In the genomic region with DNA sequence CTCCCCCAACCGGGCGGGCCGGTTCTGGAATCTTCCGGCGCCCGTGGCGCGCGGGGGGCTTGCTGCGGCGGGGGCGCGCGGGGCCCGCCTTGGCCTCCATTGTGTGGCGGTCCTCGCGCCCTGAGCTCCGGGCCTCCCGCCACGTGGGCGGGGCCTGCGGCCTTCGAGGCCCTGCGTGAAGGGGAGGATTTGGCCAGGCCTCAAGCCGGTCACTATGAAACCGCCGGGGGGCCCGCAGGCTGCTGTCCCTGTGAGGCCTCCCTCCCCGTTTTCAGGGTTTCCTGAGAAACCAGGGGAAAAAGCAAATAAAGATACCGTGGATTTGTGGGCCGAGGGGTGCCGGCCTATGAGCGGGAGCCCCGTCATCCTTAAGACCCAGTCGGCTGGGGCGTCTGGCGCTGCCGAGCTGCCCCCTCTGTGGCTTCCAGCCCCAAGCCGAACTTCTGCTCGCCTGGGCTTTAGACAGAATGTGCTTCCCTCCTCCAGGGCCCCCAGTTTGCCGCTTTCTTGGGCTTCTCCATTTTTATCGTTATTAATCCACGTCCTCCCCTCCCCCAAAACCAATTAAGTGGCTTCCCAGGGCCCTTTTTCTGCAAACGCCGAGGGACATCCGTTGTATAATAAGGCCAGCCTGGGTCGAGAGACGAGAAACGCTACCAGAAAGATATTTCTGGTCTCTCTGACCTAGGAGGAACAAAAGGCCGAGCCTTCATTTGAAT, we compare ENCODE assay signal across 8 cellular contexts. TPM values are rescaled to one million over a fixed set of nuclear protein-coding genes. Genes with fewer than 3 reads are reported as not detected.
DNase-seq lines count a peak whose midpoint lies in the region; ATAC-seq and TF ChIP-seq lines count a peak whose summit lies in the region.

No MANE protein-coding gene starts in this region.

- ATAC-seq in GM21447 (IDR thresholded peaks at IDR 0.05; ENCODE audit: unreplicated experiment): peak; percentile 13

- TF ChIP-seq CTCF in WERI-Rb-1 (IDR thresholded peaks at IDR 0.05; ENCODE audit: low read depth, low read length) (no peak), liver (IDR thresholded peaks at IDR 0.05; ENCODE audit: low read depth, low read length, missing input control) (no peak)

- no peak for TF ChIP-seq RAD21 in liver (IDR thresholded peaks at IDR 0.05)

- H3K36me3 ChIP-seq in WERI-Rb-1: peaks cover 87% of the 10 kb centered on the region
- peaks cover 3 to 22% (median 15%) of the 10 kb centered on the region in 4 donors for H3K36me3 ChIP-seq in liver (ENCODE audit: control insufficient read depth in 4 of 4, insufficient read depth in 3 of 4, low read depth in 1 of 4, low read length in 3 of 4)

- H3K9me3 ChIP-seq in WERI-Rb-1 (ENCODE audit: severe bottlenecking): no peaks in the 10 kb centered on the region
- H3K9me3 ChIP-seq in liver (ENCODE audit: control insufficient read depth in 4 of 4, low read length in 3 of 4): no peaks in the 10 kb centered on the region

- H3K9ac ChIP-seq in liver (ENCODE audit: low read depth in 1 of 2, low read length in 2 of 2): peak overlapping the region; percentile 91 to 93

- no peaks in the 10 kb centered on the region for H3K27me3 ChIP-seq in WERI-Rb-1 (ENCODE audit: insufficient read depth, low read depth, severe bottlenecking)
- H3K27me3 ChIP-seq in liver (ENCODE audit: control insufficient read depth in 4 of 4, insufficient read depth in 4 of 4, low read length in 3 of 4): no peaks in the 10 kb centered on the region

- H3K4me1 ChIP-seq in liver (ENCODE audit: control insufficient read depth in 4 of 4, insufficient read depth in 4 of 4, low read length in 3 of 4): peaks cover 4 to 60% (median 50%) of the 10 kb centered on the region in 4 donors

- under 1% methylated on average over 51 of the region's 51 CpGs for WGBS in liver

- H3K27ac ChIP-seq in WERI-Rb-1 (peak overlapping the region; percentile 100), liver (ENCODE audit: low read depth in 1 of 2, low read length in 2 of 2) (peak overlapping the region; percentile 97 to 99)

- DNase-seq in COLO668 (lab: John Stamatoyannopoulos, UW; ENCODE audit: unreplicated experiment) (peak; percentile 61), WERI-Rb-1 (peak; percentile 57), dermis blood vessel endothelial cell (peak; percentile 63), SW480 (ENCODE audit: low spot score) (no peak)
- no peak for DNase-seq in Jurkat, Clone E6-1 (ENCODE audit: low read depth, low spot score)
- DNase-seq in stimulated activated CD4-positive, alpha-beta T cell treated with anti-CD3 and anti-CD28 coated beads, Interleukin-4, amount 100 ng/mL, for 24 hours: peak; percentile 49

- H3K4me3 ChIP-seq in Jurkat, Clone E6-1 (ENCODE audit: low read length): peak overlapping the region; percentile 69
- H3K4me3 ChIP-seq in WERI-Rb-1 (ENCODE audit: low read depth, low read length): peak overlapping the region; percentile 96
- peak overlapping the region; percentile 77 to 83 (median 79) for H3K4me3 ChIP-seq in liver (ENCODE audit: low read depth in 1 of 3, low read length in 3 of 3)

TF ChIP-seq in liver, 16 proteins besides CTCF, POLR2A, EP300 and RAD21:
- no peak for TF ChIP-seq RXRA (IDR thresholded peaks at IDR 0.05)
- no peak for TF ChIP-seq ATF3 (IDR thresholded peaks at IDR 0.05)
- TF ChIP-seq, protein P1, sequence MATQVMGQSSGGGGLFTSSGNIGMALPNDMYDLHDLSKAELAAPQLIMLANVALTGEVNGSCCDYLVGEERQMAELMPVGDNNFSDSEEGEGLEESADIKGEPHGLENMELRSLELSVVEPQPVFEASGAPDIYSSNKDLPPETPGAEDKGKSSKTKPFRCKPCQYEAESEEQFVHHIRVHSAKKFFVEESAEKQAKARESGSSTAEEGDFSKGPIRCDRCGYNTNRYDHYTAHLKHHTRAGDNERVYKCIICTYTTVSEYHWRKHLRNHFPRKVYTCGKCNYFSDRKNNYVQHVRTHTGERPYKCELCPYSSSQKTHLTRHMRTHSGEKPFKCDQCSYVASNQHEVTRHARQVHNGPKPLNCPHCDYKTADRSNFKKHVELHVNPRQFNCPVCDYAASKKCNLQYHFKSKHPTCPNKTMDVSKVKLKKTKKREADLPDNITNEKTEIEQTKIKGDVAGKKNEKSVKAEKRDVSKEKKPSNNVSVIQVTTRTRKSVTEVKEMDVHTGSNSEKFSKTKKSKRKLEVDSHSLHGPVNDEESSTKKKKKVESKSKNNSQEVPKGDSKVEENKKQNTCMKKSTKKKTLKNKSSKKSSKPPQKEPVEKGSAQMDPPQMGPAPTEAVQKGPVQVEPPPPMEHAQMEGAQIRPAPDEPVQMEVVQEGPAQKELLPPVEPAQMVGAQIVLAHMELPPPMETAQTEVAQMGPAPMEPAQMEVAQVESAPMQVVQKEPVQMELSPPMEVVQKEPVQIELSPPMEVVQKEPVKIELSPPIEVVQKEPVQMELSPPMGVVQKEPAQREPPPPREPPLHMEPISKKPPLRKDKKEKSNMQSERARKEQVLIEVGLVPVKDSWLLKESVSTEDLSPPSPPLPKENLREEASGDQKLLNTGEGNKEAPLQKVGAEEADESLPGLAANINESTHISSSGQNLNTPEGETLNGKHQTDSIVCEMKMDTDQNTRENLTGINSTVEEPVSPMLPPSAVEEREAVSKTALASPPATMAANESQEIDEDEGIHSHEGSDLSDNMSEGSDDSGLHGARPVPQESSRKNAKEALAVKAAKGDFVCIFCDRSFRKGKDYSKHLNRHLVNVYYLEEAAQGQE (IDR thresholded peaks at IDR 0.05): no peak
- no peak for TF ChIP-seq FOXA1 (IDR thresholded peaks at IDR 0.05)
- TF ChIP-seq HNF4G (IDR thresholded peaks at IDR 0.05): no peak
TF ChIP-seq in liver: peak in this region for 0.

RNA-seq across cellular contexts. Expression of gene EWSR1, which starts 0.6 kb away (rescaled TPM):
- 477 TPM for polyA plus RNA-seq in Jurkat, Clone E6-1 (2012; ENCODE audit: insufficient read depth, insufficient read length)
- total RNA-seq in dermis blood vessel endothelial cell (153 and 156 TPM in 2 replicates), liver (100 to 1,000 TPM in 1 of 2 donors, 10 to 100 TPM in 1; 81.0 to 134 TPM)
- polyA plus RNA-seq in liver: 10 to 100 TPM; 64.8 to 75.7 TPM

RNA-seq across cellular contexts. Expression of gene RHBDD3, which starts 0.9 kb away (rescaled TPM):
- 35.8 TPM for polyA plus RNA-seq in Jurkat, Clone E6-1 (2012; ENCODE audit: insufficient read depth, insufficient read length)
- total RNA-seq in dermis blood vessel endothelial cell (27.1 and 28.1 TPM in 2 replicates), liver (10 to 100 TPM; 14.3 to 22.1 TPM)
- 10 to 100 TPM; 14.5 to 26.5 TPM for polyA plus RNA-seq in liver

RNA-seq across cellular contexts. Expression of gene GAS2L1, which starts 37.8 kb away (rescaled TPM):
- polyA plus RNA-seq in Jurkat, Clone E6-1 (2012; ENCODE audit: insufficient read depth, insufficient read length): 45.0 TPM
- total RNA-seq in dermis blood vessel endothelial cell: 24.7 and 44.4 TPM in 2 replicates
- 10 to 100 TPM in 1 of 2 donors, 1 to 10 TPM in 1; 6.6 to 11.4 TPM for total RNA-seq in liver
- 10 to 100 TPM in 1 of 2 donors, 1 to 10 TPM in 1; 4.0 to 11.2 TPM for polyA plus RNA-seq in liver

RNA-seq across cellular contexts. Expression of gene RASL10A, which starts 46.8 kb away (rescaled TPM):
- 4.3 TPM for polyA plus RNA-seq in Jurkat, Clone E6-1 (2012; ENCODE audit: insufficient read depth, insufficient read length)
- 1.1 and 2.7 TPM in 2 replicates for total RNA-seq in dermis blood vessel endothelial cell
- under 1 TPM; 0.75 to 0.79 TPM for total RNA-seq in liver
- under 1 TPM; 0.10 to 0.20 TPM for polyA plus RNA-seq in liver

Comparison
In these comparisons a context has a peak if more than half of its experiments do, and no peak if none do; other contexts are left out.
1. DNase-seq: peak in COLO668 (single experiment), WERI-Rb-1 (single experiment), dermis blood vessel endothelial cell (single experiment) and stimulated activated CD4-positive, alpha-beta T cell treated with anti-CD3 and anti-CD28 coated beads, Interleukin-4, amount 100 ng/mL, for 24 hours (single experiment); none in Jurkat, Clone E6-1 (single experiment) and SW480 (single experiment).
2. Peak in every context shown above with its lines, with median percentiles within 50 percentile points of each other: H3K4me3 ChIP-seq.